Comparison of ENCODE assay signal across 3 cellular contexts in the genomic region with DNA sequence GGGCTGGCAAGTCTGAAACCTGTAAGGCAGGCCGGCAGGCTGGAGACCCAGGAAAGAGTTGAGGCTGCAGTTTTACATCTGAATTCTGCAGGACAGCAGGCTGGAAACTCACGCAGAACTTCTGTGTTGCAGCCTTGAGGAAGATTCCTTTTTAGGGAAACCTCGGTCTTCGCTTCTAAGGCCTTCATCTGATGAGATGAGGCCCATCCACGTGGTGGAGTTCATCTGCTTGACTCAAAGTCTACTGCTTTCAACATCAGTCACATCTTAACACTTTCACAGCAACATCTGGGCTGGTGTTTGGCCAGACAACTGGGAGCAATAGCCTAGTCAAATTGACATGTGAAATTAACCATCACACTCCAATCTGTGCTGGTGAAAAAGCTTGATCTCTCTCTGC.
A peak's percentile ranks its signal among the peaks of the same experiment; 100 is the strongest.
TF ChIP-seq lines count a peak whose summit lies in the region.

No MANE protein-coding gene starts in this region.

TF ChIP-seq in A549, 52 proteins besides CTCF, POLR2A, EP300 and RAD21:
- no peak for TF ChIP-seq PHF8 (IDR thresholded peaks at IDR 0.05; ENCODE audit: borderline replicate concordance, low read depth)
- TF ChIP-seq TP53 (CRISPR knock-in tag; IDR thresholded peaks at IDR 0.05): no peak
- no peak for TF ChIP-seq RCOR1 (IDR thresholded peaks at IDR 0.05; ENCODE audit: low read depth, low read length)
- no peak for TF ChIP-seq JUN (IDR thresholded peaks at IDR 0.05)
- TF ChIP-seq JUNB (IDR thresholded peaks at IDR 0.05): no peak
- no peak for TF ChIP-seq EHF (CRISPR knock-in tag; IDR thresholded peaks at IDR 0.05)
- no peak for TF ChIP-seq CHD4 (IDR thresholded peaks at IDR 0.05; ENCODE audit: borderline replicate concordance)
- no peak for TF ChIP-seq NFE2L2 (conservative IDR thresholded peaks at IDR 0.05; ENCODE audit: low read length)
- no peak for TF ChIP-seq ZC3H11A (IDR thresholded peaks at IDR 0.05)

TF ChIP-seq in HCT116, 20 proteins besides CTCF, POLR2A, EP300 and RAD21:
- TF ChIP-seq TCF7L2 (IDR thresholded peaks at IDR 0.05; ENCODE audit: borderline replicate concordance, extremely low read depth, insufficient read depth, insufficient read length) (no peak), POLR2AphosphoS5 (IDR thresholded peaks at IDR 0.05; ENCODE audit: low read depth, low read length) (no peak)

TF ChIP-seq in K562, 482 proteins besides CTCF, POLR2A, EP300 and RAD21:
- no peak for TF ChIP-seq ZHX1 (conservative IDR thresholded peaks at IDR 0.05; ENCODE audit: low read length)
- TF ChIP-seq ZNF134 (CRISPR knock-in tag; conservative IDR thresholded peaks at IDR 0.05): peak; percentile 90
- TF ChIP-seq ELF1 (tag; IDR thresholded peaks at IDR 0.05): no peak
- TF ChIP-seq, protein P1, sequence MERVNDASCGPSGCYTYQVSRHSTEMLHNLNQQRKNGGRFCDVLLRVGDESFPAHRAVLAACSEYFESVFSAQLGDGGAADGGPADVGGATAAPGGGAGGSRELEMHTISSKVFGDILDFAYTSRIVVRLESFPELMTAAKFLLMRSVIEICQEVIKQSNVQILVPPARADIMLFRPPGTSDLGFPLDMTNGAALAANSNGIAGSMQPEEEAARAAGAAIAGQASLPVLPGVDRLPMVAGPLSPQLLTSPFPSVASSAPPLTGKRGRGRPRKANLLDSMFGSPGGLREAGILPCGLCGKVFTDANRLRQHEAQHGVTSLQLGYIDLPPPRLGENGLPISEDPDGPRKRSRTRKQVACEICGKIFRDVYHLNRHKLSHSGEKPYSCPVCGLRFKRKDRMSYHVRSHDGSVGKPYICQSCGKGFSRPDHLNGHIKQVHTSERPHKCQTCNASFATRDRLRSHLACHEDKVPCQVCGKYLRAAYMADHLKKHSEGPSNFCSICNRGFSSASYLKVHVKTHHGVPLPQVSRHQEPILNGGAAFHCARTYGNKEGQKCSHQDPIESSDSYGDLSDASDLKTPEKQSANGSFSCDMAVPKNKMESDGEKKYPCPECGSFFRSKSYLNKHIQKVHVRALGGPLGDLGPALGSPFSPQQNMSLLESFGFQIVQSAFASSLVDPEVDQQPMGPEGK (CRISPR knock-in tag; IDR thresholded peaks at IDR 0.05; ENCODE audit: borderline replicate concordance): no peak
